39 cellular contexts compared by ENCODE assay signal in the genomic region with DNA sequence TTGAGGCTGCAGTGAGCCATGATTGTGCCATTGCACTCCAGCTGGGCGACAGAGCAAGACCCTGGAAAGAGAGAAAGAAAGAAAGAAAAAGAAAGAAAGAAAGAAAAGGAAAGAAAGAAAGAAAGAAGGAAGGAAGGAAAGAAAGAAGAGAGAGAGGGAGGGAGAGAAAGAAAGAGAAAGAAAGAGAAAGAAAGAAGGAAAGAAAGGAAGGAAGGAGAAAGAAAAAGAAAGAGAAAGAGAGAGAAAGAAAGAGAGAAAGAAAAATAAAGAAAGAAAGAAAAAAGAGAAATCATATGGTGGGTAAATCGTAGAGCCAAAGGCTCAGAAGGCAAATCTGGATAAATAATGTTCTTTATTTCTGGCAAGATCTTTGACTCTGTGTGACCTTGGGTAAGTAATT.
"Had no signal": no experiment of that assay in that cellular context is flagged by ENCODE, and none has a peak within 500 bp of the region (broad histone marks: within the 10 kb centered on the region; RNA-seq: fewer than 3 reads in every experiment).

No MANE protein-coding gene starts in this region.

- H3K4me3 Mint-ChIP-seq: activated B cell treated with CpG ODN at 0.5 μM for 24 hours; activated CD4-positive, alpha-beta memory T cell treated with anti-CD3 and anti-CD28 coated beads for 36 hours; activated CD4-positive, alpha-beta T cell treated with anti-CD3 and anti-CD28 coated beads, Interleukin-2, amount 10 ng/mL, durations not matched to agents 24 days and 14 days; activated CD8-positive, alpha-beta T cell treated with anti-CD3 and anti-CD28 coated beads for 36 hours; activated naive CD4-positive, alpha-beta T cell treated with anti-CD3 and anti-CD28 coated beads, Interleukin-2, amount 10 ng/mL, durations not matched to agents 7 days and 5 days; activated naive CD4-positive, alpha-beta T cell treated with anti-CD3 and anti-CD28 coated beads, Interleukin-2, amount 50 U/mL, for 24 hours; activated naive CD8-positive, alpha-beta T cell; activated naive CD8-positive, alpha-beta T cell treated with anti-CD3 and anti-CD28 coated beads, Interleukin-2, amount 10 ng/mL, durations not matched to agents 7 days and 5 days; activated T-cell treated with anti-CD3 and anti-CD28 coated beads, Interleukin-2, amount 50 U/mL, for 4 hours; activated T-cell treated with anti-CD3 and anti-CD28 coated beads, Interleukin-2, amount 50 U/mL, for 72 hours; activated T-helper 1 cell treated with anti-CD3 and anti-CD28 coated beads, Interleukin-12 subunit alpha, Interleukin-12 subunit beta, Interleukin-2, Interleukin-4 antibody, amounts not matched to agents 30 ng/mL and 10 ng/mL and 1 ng/mL, durations not matched to agents 14 hours and 24 hours and 36 hours; activated T-helper 17 cell treated with anti-CD3 and anti-CD28 coated beads, Interleukin-2, amount 50 U/mL, for 72 hours; central memory CD8-positive, alpha-beta T cell; T-helper 1 cell treated with Interleukin-12 subunit alpha and Interleukin-12 subunit beta and Interleukin-4 antibody, amounts not matched to agents 30 μg/mL and 1 μg/mL, for 36 hours; T-helper 2 cell treated with Interferon-gamma antibody and Interleukin-4, amounts not matched to agents 5 μg/mL and 100 μg/mL, for 36 hours had no signal

- H3K9me3 ChIP-seq: adrenal gland, body of pancreas had no signal

- H3K27ac Mint-ChIP-seq: activated B cell treated with CpG ODN at 0.5 μM for 24 hours; activated CD4-positive, alpha-beta memory T cell treated with anti-CD3 and anti-CD28 coated beads for 36 hours; activated CD4-positive, alpha-beta T cell treated with anti-CD3 and anti-CD28 coated beads, Interleukin-2, amount 10 ng/mL, durations not matched to agents 24 days and 14 days; activated CD8-positive, alpha-beta T cell treated with anti-CD3 and anti-CD28 coated beads for 36 hours; activated naive CD4-positive, alpha-beta T cell treated with anti-CD3 and anti-CD28 coated beads, Interleukin-2, amount 10 ng/mL, durations not matched to agents 7 days and 5 days; activated naive CD4-positive, alpha-beta T cell treated with anti-CD3 and anti-CD28 coated beads, Interleukin-2, amount 50 U/mL, for 24 hours; activated naive CD8-positive, alpha-beta T cell; activated naive CD8-positive, alpha-beta T cell treated with anti-CD3 and anti-CD28 coated beads, Interleukin-2, amount 10 ng/mL, durations not matched to agents 7 days and 5 days; activated T-cell treated with anti-CD3 and anti-CD28 coated beads, Interleukin-2, amount 50 U/mL, for 72 hours; activated T-helper 1 cell treated with anti-CD3 and anti-CD28 coated beads, Interleukin-12 subunit alpha, Interleukin-12 subunit beta, Interleukin-2, Interleukin-4 antibody, amounts not matched to agents 30 ng/mL and 10 ng/mL and 1 ng/mL, durations not matched to agents 14 hours and 24 hours and 36 hours; activated T-helper 17 cell treated with anti-CD3 and anti-CD28 coated beads, Interleukin-2, amount 50 U/mL, for 72 hours; T-helper 1 cell treated with Interleukin-12 subunit alpha and Interleukin-12 subunit beta and Interleukin-4 antibody, amounts not matched to agents 30 μg/mL and 1 μg/mL, for 36 hours; T-helper 2 cell treated with Interferon-gamma antibody and Interleukin-4, amounts not matched to agents 5 μg/mL and 100 μg/mL, for 36 hours had no signal

- H3K36me3 Mint-ChIP-seq: activated CD4-positive, alpha-beta memory T cell treated with anti-CD3 and anti-CD28 coated beads for 36 hours; activated naive CD4-positive, alpha-beta T cell treated with anti-CD3 and anti-CD28 coated beads, Interleukin-2, amount 10 ng/mL, durations not matched to agents 7 days and 5 days; activated naive CD4-positive, alpha-beta T cell treated with anti-CD3 and anti-CD28 coated beads, Interleukin-2, amount 50 U/mL, for 24 hours; activated naive CD8-positive, alpha-beta T cell; activated naive CD8-positive, alpha-beta T cell treated with anti-CD3 and anti-CD28 coated beads, Interleukin-2, amount 10 ng/mL, durations not matched to agents 7 days and 5 days had no signal

- H3K9me3 Mint-ChIP-seq: activated B cell treated with CpG ODN at 0.5 μM for 24 hours; activated CD4-positive, alpha-beta memory T cell treated with anti-CD3 and anti-CD28 coated beads for 36 hours; activated CD4-positive, alpha-beta T cell treated with anti-CD3 and anti-CD28 coated beads, Interleukin-2, amount 10 ng/mL, durations not matched to agents 24 days and 14 days; activated CD8-positive, alpha-beta T cell treated with anti-CD3 and anti-CD28 coated beads for 36 hours; activated naive CD4-positive, alpha-beta T cell treated with anti-CD3 and anti-CD28 coated beads, Interleukin-2, amount 10 ng/mL, durations not matched to agents 7 days and 5 days; activated naive CD4-positive, alpha-beta T cell treated with anti-CD3 and anti-CD28 coated beads, Interleukin-2, amount 50 U/mL, for 24 hours; activated naive CD8-positive, alpha-beta T cell treated with anti-CD3 and anti-CD28 coated beads, Interleukin-2, amount 10 ng/mL, durations not matched to agents 7 days and 5 days; activated T-cell treated with anti-CD3 and anti-CD28 coated beads, Interleukin-2, amount 50 U/mL, for 4 hours; activated T-cell treated with anti-CD3 and anti-CD28 coated beads, Interleukin-2, amount 50 U/mL, for 72 hours; activated T-helper 1 cell treated with anti-CD3 and anti-CD28 coated beads, Interleukin-12 subunit alpha, Interleukin-12 subunit beta, Interleukin-2, Interleukin-4 antibody, amounts not matched to agents 30 ng/mL and 10 ng/mL and 1 ng/mL, durations not matched to agents 14 hours and 24 hours and 36 hours; activated T-helper 17 cell treated with anti-CD3 and anti-CD28 coated beads, Interleukin-2, amount 50 U/mL, for 72 hours; central memory CD8-positive, alpha-beta T cell; T-helper 1 cell treated with Interleukin-12 subunit alpha and Interleukin-12 subunit beta and Interleukin-4 antibody, amounts not matched to agents 30 μg/mL and 1 μg/mL, for 36 hours; T-helper 2 cell treated with Interferon-gamma antibody and Interleukin-4, amounts not matched to agents 5 μg/mL and 100 μg/mL, for 36 hours had no signal

- DNase-seq: activated B cell treated with CpG ODN at 0.5 μM for 24 hours; activated CD4-positive, alpha-beta memory T cell treated with anti-CD3 and anti-CD28 coated beads for 36 hours; activated CD4-positive, alpha-beta T cell treated with anti-CD3 and anti-CD28 coated beads for 4 hours; activated CD4-positive, alpha-beta T cell treated with anti-CD3 and anti-CD28 coated beads, Interleukin-2, amount 10 ng/mL, durations not matched to agents 24 days and 14 days; activated CD4-positive, alpha-beta T cell treated with anti-CD3 and anti-CD28 coated beads, Interleukin-2, amount 50 U/mL, for 1 hour; activated CD4-positive, alpha-beta T cell treated with anti-CD3 and anti-CD28 coated beads, Interleukin-2, amount 50 U/mL, for 4 hours; activated CD4-positive, CD25-positive, alpha-beta regulatory T cell treated with anti-CD3 and anti-CD28 coated beads, Interleukin-2, amount 50 U/mL, for 72 hours; activated CD8-positive, alpha-beta memory T cell treated with anti-CD3 and anti-CD28 coated beads, Interleukin-2, amount 50 U/mL, for 4 hours; activated CD8-positive, alpha-beta T cell treated with anti-CD3 and anti-CD28 coated beads for 36 hours; activated effector memory CD4-positive, alpha-beta T cell treated with anti-CD3 and anti-CD28 coated beads, Interleukin-2, amount 50 U/mL, for 16 hours; activated gamma-delta T cell treated with Interleukin-2 at 50 U/mL for 16 hours; activated naive CD4-positive, alpha-beta T cell; activated naive CD4-positive, alpha-beta T cell treated with anti-CD3 and anti-CD28 coated beads, Interleukin-2, amount 10 ng/mL, durations not matched to agents 7 days and 5 days; activated naive CD8-positive, alpha-beta T cell treated with anti-CD3 and anti-CD28 coated beads, Interleukin-2, amount 10 ng/mL, durations not matched to agents 7 days and 5 days; activated T-cell treated with anti-CD3 and anti-CD28 coated beads for 4 hours; activated T-cell treated with anti-CD3 and anti-CD28 coated beads, Interleukin-2, amount 50 U/mL, for 1 hour; activated T-cell treated with anti-CD3 and anti-CD28 coated beads, Interleukin-2, amount 50 U/mL, for 4 hours; activated T-cell treated with anti-CD3 and anti-CD28 coated beads, Interleukin-2, amount 50 U/mL, for 72 hours; adrenal gland; amniotic stem cell; body of pancreas; brain microvascular endothelial cell; caudate nucleus; cerebellar nuclear complex; T-helper 1 cell; T-helper 2 cell; T-helper 9 cell had no signal

- H3K4me1 Mint-ChIP-seq: activated B cell treated with CpG ODN at 0.5 μM for 24 hours; activated CD4-positive, alpha-beta T cell treated with anti-CD3 and anti-CD28 coated beads, Interleukin-2, amount 10 ng/mL, durations not matched to agents 24 days and 14 days; activated naive CD4-positive, alpha-beta T cell treated with anti-CD3 and anti-CD28 coated beads, Interleukin-2, amount 10 ng/mL, durations not matched to agents 7 days and 5 days; activated naive CD4-positive, alpha-beta T cell treated with anti-CD3 and anti-CD28 coated beads, Interleukin-2, amount 50 U/mL, for 24 hours; activated T-helper 17 cell treated with anti-CD3 and anti-CD28 coated beads, Interleukin-2, amount 50 U/mL, for 72 hours; central memory CD8-positive, alpha-beta T cell had no signal

- H3K4me1 ChIP-seq: adrenal gland had no signal

- H3K4me3 ChIP-seq: adrenal gland, body of pancreas, cardiac muscle cell had no signal

- H3K27ac ChIP-seq: adrenal gland, body of pancreas, brain microvascular endothelial cell, cardiac muscle cell, VCaP had no signal

- H3K36me3 ChIP-seq: adrenal gland, brain microvascular endothelial cell, cardiac muscle cell had no signal

- ATAC-seq: activated CD8-positive, alpha-beta T cell treated with anti-CD3 and anti-CD28 coated beads for 36 hours; activated T-cell treated with anti-CD3 and anti-CD28 coated beads, Interleukin-2, amount 50 U/mL, for 4 hours; activated T-cell treated with anti-CD3 and anti-CD28 coated beads, Interleukin-2, amount 50 U/mL, for 72 hours; activated T-helper 17 cell treated with anti-CD3 and anti-CD28 coated beads, Interleukin-2, amount 50 U/mL, for 72 hours; body of pancreas had no signal

- FAIRE-seq: astrocyte, bronchial epithelial cell, TTC549 had no signal
